Comparison of ENCODE assay signal across 19 cellular contexts in genomic region chr14:55374771-55375170, GRCh38. TPM values are rescaled to one million over a fixed set of nuclear protein-coding genes. Genes with fewer than 3 reads are reported as not detected.
DNase-seq lines count a peak whose midpoint lies in the region; ATAC-seq and TF ChIP-seq lines count a peak whose summit lies in the region.
"Had no signal": no experiment of that assay in that cellular context is flagged by ENCODE, and none has a peak within 500 bp of the region (broad histone marks: within the 10 kb centered on the region; RNA-seq: fewer than 3 reads in every experiment).

No MANE protein-coding gene starts in this region.

- H3K4me1 ChIP-seq in CD8-positive, alpha-beta T cell (ENCODE audit: insufficient read depth, low read length) = peaks cover 14% of the 10 kb centered on the region
- H3K4me1 ChIP-seq: Caco-2, esophagus squamous epithelium had no signal

- intact Hi-C loops in CD4-positive, alpha-beta T cell (cut with DNase I, micrococcal nuclease) = no loop called here
- intact Hi-C loops in CD8-positive, alpha-beta T cell (cut with DNase I, micrococcal nuclease) = loop anchor here in 1 of 2 experiments (2.0 to 5.0 kb wide), 2 partner anchors 56 to 747 kb away; no protein-coding TSS in a partner anchor
- intact Hi-C loops in activated T-helper 1 cell treated with anti-CD3 and anti-CD28 coated beads, Interleukin-12 subunit alpha, Interleukin-12 subunit beta, Interleukin-2, Interleukin-4 antibody, amounts not matched to agents 30 ng/mL and 10 ng/mL and 1 ng/mL, durations not matched to agents 14 hours and 24 hours and 36 hours (cut with micrococcal nuclease) = loop anchor here (1.0 to 10.0 kb wide), 11 partner anchors 12 to 1894 kb away; partner anchors contain the start of genes AP5M1, ATG14, DLGAP5 and EXOC5
- intact Hi-C loops in left colon (cut with DNase I, micrococcal nuclease) = no loop called here

- H3K4me3 Mint-ChIP-seq in CD4-positive, alpha-beta T cell = peak overlapping the region; percentile 22
- no peak overlapping the region for H3K4me3 Mint-ChIP-seq in CD8-positive, alpha-beta T cell
- H3K4me3 Mint-ChIP-seq in activated T-helper 1 cell treated with anti-CD3 and anti-CD28 coated beads, Interleukin-12 subunit alpha, Interleukin-12 subunit beta, Interleukin-2, Interleukin-4 antibody, amounts not matched to agents 30 ng/mL and 10 ng/mL and 1 ng/mL, durations not matched to agents 14 hours and 24 hours and 36 hours = peak overlapping the region; percentile 66

- no peak overlapping the region for H3K4me3 ChIP-seq in CD8-positive, alpha-beta T cell (ENCODE audit: low read depth, low read length)
- H3K4me3 ChIP-seq: esophagus squamous epithelium, K562 had no signal

- peak; percentile 5 for ATAC-seq in CD4-positive, alpha-beta T cell (ENCODE audit: poor library complexity)
- ATAC-seq in CD8-positive, alpha-beta T cell = no peak
- ATAC-seq in left colon (peak; percentile 72), HG03045 (IDR thresholded peaks at IDR 0.05; ENCODE audit: unreplicated experiment) (no peak)
- ATAC-seq: K562, Right ventricle myocardium inferior had no signal

- DNase-seq in CD4-positive, alpha-beta T cell = no peak
- no peak for DNase-seq in CD8-positive, alpha-beta T cell
- DNase-seq in activated T-helper 1 cell treated with anti-CD3 and anti-CD28 coated beads, Interleukin-12 subunit alpha, Interleukin-12 subunit beta, Interleukin-2, Interleukin-4 antibody, amounts not matched to agents 30 ng/mL and 10 ng/mL and 1 ng/mL, durations not matched to agents 14 hours and 24 hours and 36 hours (ENCODE audit: low spot score) = no peak
- no peak for DNase-seq in left colon
- no peak for DNase-seq in SHP77 treated with DMSO at 0.1 percent for 48 hours (lab: John Stamatoyannopoulos, UW)
- no peak for DNase-seq in stimulated activated CD4-positive, alpha-beta T cell treated with anti-CD3 and anti-CD28 coated beads, Interleukin-2, amount 100 ng/mL, for 24 hours
- DNase-seq: activated CD8-positive, alpha-beta memory T cell treated with anti-CD3 and anti-CD28 coated beads for 24 hours; activated effector memory CD4-positive, alpha-beta T cell treated with Interleukin-2 at 50 U/mL for 16 hours; Caco-2; effector CD8-positive, alpha-beta T cell; esophagus squamous epithelium; MV-4-11; NCI-H187 treated with DMSO at 0.1 percent for 48 hours; NCI-H2227 treated with DMSO at 0.1 percent for 48 hours; OCI-M1; SW 1271 had no signal

- peaks cover 10% of the 10 kb centered on the region for H3K36me3 ChIP-seq in CD8-positive, alpha-beta T cell (ENCODE audit: insufficient read depth, low read length)

- H3K36me3 Mint-ChIP-seq in CD4-positive, alpha-beta T cell (ENCODE audit: low read depth) = peaks cover 74% of the 10 kb centered on the region
- peaks cover 61% of the 10 kb centered on the region for H3K36me3 Mint-ChIP-seq in CD8-positive, alpha-beta T cell
- peaks cover 33% of the 10 kb centered on the region for H3K36me3 Mint-ChIP-seq in activated T-helper 1 cell treated with anti-CD3 and anti-CD28 coated beads, Interleukin-12 subunit alpha, Interleukin-12 subunit beta, Interleukin-2, Interleukin-4 antibody, amounts not matched to agents 30 ng/mL and 10 ng/mL and 1 ng/mL, durations not matched to agents 14 hours and 24 hours and 36 hours (ENCODE audit: low read depth)

- POLR2A ChIA-PET in CD4-positive, alpha-beta T cell (lab: Charles Lee) = interaction anchor here (1.0 to 1.3 kb wide), 5 partner anchors 11 to 323 kb away, joined by 3 to 4 read pairs (median 3); partner anchors contain the start of genes ATG14 and MAPK1IP1L
- POLR2A ChIA-PET in CD8-positive, alpha-beta T cell (lab: Charles Lee) = interaction anchor here (1.0 to 1.3 kb wide), 3 partner anchors 36 to 42 kb away, joined by 3 read pairs; partner anchors contain the start of gene ATG14

- peak overlapping the region; percentile 44 for H3K27ac ChIP-seq in CD4-positive, alpha-beta T cell (ENCODE audit: low read depth, low read length)
- no peak overlapping the region for H3K27ac ChIP-seq in CD8-positive, alpha-beta T cell (ENCODE audit: low read depth, low read length)
- H3K27ac ChIP-seq: esophagus squamous epithelium had no signal

- H3K27me3 ChIP-seq in CD4-positive, alpha-beta T cell (ENCODE audit: control insufficient read depth, insufficient read depth, low read length) = no peaks in the 10 kb centered on the region
- H3K27me3 ChIP-seq in CD8-positive, alpha-beta T cell (ENCODE audit: insufficient read depth, low read length) = no peaks in the 10 kb centered on the region
- H3K27me3 ChIP-seq: esophagus squamous epithelium had no signal

- peak overlapping the region; percentile 80 for H3K27ac Mint-ChIP-seq in CD4-positive, alpha-beta T cell
- peak overlapping the region; percentile 84 for H3K27ac Mint-ChIP-seq in CD8-positive, alpha-beta T cell
- peak overlapping the region; percentile 99 for H3K27ac Mint-ChIP-seq in activated T-helper 1 cell treated with anti-CD3 and anti-CD28 coated beads, Interleukin-12 subunit alpha, Interleukin-12 subunit beta, Interleukin-2, Interleukin-4 antibody, amounts not matched to agents 30 ng/mL and 10 ng/mL and 1 ng/mL, durations not matched to agents 14 hours and 24 hours and 36 hours

- TF ChIP-seq CTCF in CD4-positive, alpha-beta T cell (IDR thresholded peaks at IDR 0.05) = no peak
- TF ChIP-seq CTCF in CD8-positive, alpha-beta T cell (IDR thresholded peaks at IDR 0.05) = no peak

- H3K9me3 Mint-ChIP-seq in CD4-positive, alpha-beta T cell = no peaks in the 10 kb centered on the region
- no peaks in the 10 kb centered on the region for H3K9me3 Mint-ChIP-seq in CD8-positive, alpha-beta T cell
- no peaks in the 10 kb centered on the region for H3K9me3 Mint-ChIP-seq in activated T-helper 1 cell treated with anti-CD3 and anti-CD28 coated beads, Interleukin-12 subunit alpha, Interleukin-12 subunit beta, Interleukin-2, Interleukin-4 antibody, amounts not matched to agents 30 ng/mL and 10 ng/mL and 1 ng/mL, durations not matched to agents 14 hours and 24 hours and 36 hours

- CTCF ChIA-PET in CD4-positive, alpha-beta T cell (lab: Charles Lee) = interaction anchor here (0.7 to 4.0 kb wide), 5 partner anchors 20 to 323 kb away, joined by 4 to 19 read pairs (median 5); partner anchors contain the start of gene MAPK1IP1L
- CTCF ChIA-PET in CD8-positive, alpha-beta T cell (lab: Charles Lee) = interaction anchor here (0.9 to 1.4 kb wide), 3 partner anchors 11 to 56 kb away, joined by 3 to 4 read pairs (median 3); no protein-coding TSS in a partner anchor

- H3K9me3 ChIP-seq in CD4-positive, alpha-beta T cell (ENCODE audit: control insufficient read depth, low read length) = no peaks in the 10 kb centered on the region
- no peaks in the 10 kb centered on the region for H3K9me3 ChIP-seq in CD8-positive, alpha-beta T cell (ENCODE audit: low read length)
- H3K9me3 ChIP-seq: Caco-2, esophagus squamous epithelium had no signal

- H3K27me3 Mint-ChIP-seq in CD4-positive, alpha-beta T cell = no peaks in the 10 kb centered on the region
- H3K27me3 Mint-ChIP-seq in CD8-positive, alpha-beta T cell (ENCODE audit: low read depth) = no peaks in the 10 kb centered on the region
- no peaks in the 10 kb centered on the region for H3K27me3 Mint-ChIP-seq in activated T-helper 1 cell treated with anti-CD3 and anti-CD28 coated beads, Interleukin-12 subunit alpha, Interleukin-12 subunit beta, Interleukin-2, Interleukin-4 antibody, amounts not matched to agents 30 ng/mL and 10 ng/mL and 1 ng/mL, durations not matched to agents 14 hours and 24 hours and 36 hours (ENCODE audit: insufficient read depth)

- H3K4me1 Mint-ChIP-seq in CD4-positive, alpha-beta T cell (ENCODE audit: low read depth) = peaks cover 33% of the 10 kb centered on the region
- H3K4me1 Mint-ChIP-seq in CD8-positive, alpha-beta T cell (ENCODE audit: low read depth) = peaks cover 30% of the 10 kb centered on the region
- H3K4me1 Mint-ChIP-seq in activated T-helper 1 cell treated with anti-CD3 and anti-CD28 coated beads, Interleukin-12 subunit alpha, Interleukin-12 subunit beta, Interleukin-2, Interleukin-4 antibody, amounts not matched to agents 30 ng/mL and 10 ng/mL and 1 ng/mL, durations not matched to agents 14 hours and 24 hours and 36 hours (ENCODE audit: low read depth) = peaks cover 54% of the 10 kb centered on the region

RNA-seq across cellular contexts. Expression of gene ATG14, which starts 36.9 kb away (rescaled TPM):
- total RNA-seq in CD4-positive, alpha-beta T cell = 10 to 100 TPM; 19.9 to 20.5 TPM
- 10 to 100 TPM; 30.9 to 32.7 TPM for total RNA-seq in CD8-positive, alpha-beta T cell
- total RNA-seq in activated T-helper 1 cell treated with anti-CD3 and anti-CD28 coated beads, Interleukin-12 subunit alpha, Interleukin-12 subunit beta, Interleukin-2, Interleukin-4 antibody, amounts not matched to agents 30 ng/mL and 10 ng/mL and 1 ng/mL, durations not matched to agents 14 hours and 24 hours and 36 hours = 4.8 and 6.2 TPM in 2 replicates
- 10 to 100 TPM in 1 of 2 donors, 1 to 10 TPM in 1; 6.3 to 10.0 TPM for total RNA-seq in left colon

Comparison
In these comparisons a context has a peak if more than half of its experiments do, and no peak if none do; other contexts are left out.
1. ATAC-seq: peak in CD4-positive, alpha-beta T cell (single experiment) and left colon (single experiment); none in CD8-positive, alpha-beta T cell (single experiment) and HG03045 (single experiment).
2. Peak in every context shown above with its lines, with median percentiles within 50 percentile points of each other: H3K27ac Mint-ChIP-seq.